In genomic region chr9:133353548-133353947, GRCh38 we compare ENCODE assay signal across 17 cellular contexts. TPM values are rescaled to one million over a fixed set of nuclear protein-coding genes. Genes with fewer than 3 reads are reported as not detected.
DNase-seq lines count a peak whose midpoint lies in the region; ATAC-seq and TF ChIP-seq lines count a peak whose summit lies in the region.
"Had no signal": no experiment of that assay in that cellular context is flagged by ENCODE, and none has a peak within 500 bp of the region (broad histone marks: within the 10 kb centered on the region; RNA-seq: fewer than 3 reads in every experiment).

No MANE protein-coding gene starts in this region.

- H3K9ac ChIP-seq in neural progenitor cell: no peak overlapping the region
- H3K9ac ChIP-seq: SK-N-SH had no signal

- no peak overlapping the region for H3K4me2 ChIP-seq in neural progenitor cell
- H3K4me2 ChIP-seq: SK-N-SH had no signal

- H4K20me1 ChIP-seq in neural progenitor cell (ENCODE audit: low read depth): peaks cover 64% of the 10 kb centered on the region

- H3K36me3 Mint-ChIP-seq in activated CD4-positive, alpha-beta memory T cell treated with anti-CD3 and anti-CD28 coated beads, Interleukin-2, amount 10 ng/mL, durations not matched to agents 7 days and 5 days (ENCODE audit: low read depth): peaks cover 49% of the 10 kb centered on the region
- H3K36me3 Mint-ChIP-seq in activated CD4-positive, alpha-beta memory T cell treated with anti-CD3 and anti-CD28 coated beads for 36 hours: peaks cover 40% of the 10 kb centered on the region
- H3K36me3 Mint-ChIP-seq in HFFc6 (ENCODE audit: low read depth) (peaks cover 34% of the 10 kb centered on the region), neural progenitor cell (peaks cover 35% of the 10 kb centered on the region), Calu3 (ENCODE audit: insufficient read depth, unreplicated experiment) (peaks cover 78% of the 10 kb centered on the region)
- H3K36me3 Mint-ChIP-seq in activated naive CD8-positive, alpha-beta T cell treated with anti-CD3 and anti-CD28 coated beads for 36 hours: peaks cover 40% of the 10 kb centered on the region

- TF ChIP-seq CTCF in HFFc6 (IDR thresholded peaks at IDR 0.05) (no peak), neural progenitor cell (IDR thresholded peaks at IDR 0.05) (no peak), Calu3 (IDR thresholded peaks at IDR 0.05; ENCODE audit: unreplicated experiment) (no peak), stomach (IDR thresholded peaks at IDR 0.05) (no peak)

- H3K27me3 ChIP-seq in neural progenitor cell (no peaks in the 10 kb centered on the region), stomach (no peaks in the 10 kb centered on the region)
- H3K27me3 ChIP-seq: body of pancreas, left lung, uterus had no signal

- no peak for ATAC-seq in esophagus mucosa
- ATAC-seq: body of pancreas, left lung had no signal

- H3K4me3 ChIP-seq in neural progenitor cell (no peak overlapping the region), stomach (no peak overlapping the region)
- H3K4me3 ChIP-seq: body of pancreas, left lung, uterus had no signal

- H3K9me3 ChIP-seq in neural progenitor cell (ENCODE audit: low read depth) (no peaks in the 10 kb centered on the region), stomach (no peaks in the 10 kb centered on the region)
- H3K9me3 ChIP-seq: body of pancreas, left lung, SK-N-SH, uterus had no signal

- TF ChIP-seq EP300 in stomach (IDR thresholded peaks at IDR 0.05): no peak

- WGBS in stomach, 5 donors: 71 to 87% (median 79%) methylated on average over 1 to 5 of the region's 5 CpGs

- H3K4me3 Mint-ChIP-seq in activated CD4-positive, alpha-beta memory T cell treated with anti-CD3 and anti-CD28 coated beads, Interleukin-2, amount 10 ng/mL, durations not matched to agents 7 days and 5 days: no peak overlapping the region
- no peak overlapping the region for H3K4me3 Mint-ChIP-seq in activated CD4-positive, alpha-beta memory T cell treated with anti-CD3 and anti-CD28 coated beads for 36 hours
- no peak overlapping the region for H3K4me3 Mint-ChIP-seq in HFFc6
- no peak overlapping the region for H3K4me3 Mint-ChIP-seq in activated naive CD8-positive, alpha-beta T cell treated with anti-CD3 and anti-CD28 coated beads for 36 hours
- peak overlapping the region; percentile 93 for H3K4me3 Mint-ChIP-seq in neural progenitor cell
- H3K4me3 Mint-ChIP-seq in Calu3 (ENCODE audit: low read depth, unreplicated experiment): no peak overlapping the region

- POLR2A ChIA-PET in activated CD4-positive, alpha-beta memory T cell treated with anti-CD3 and anti-CD28 coated beads, Interleukin-2, amount 10 ng/mL, durations not matched to agents 7 days and 5 days (lab: Charles Lee): interaction anchor here (1.9 to 8.5 kb wide), 2 partner anchors 10 to 20 kb away, joined by 6 to 277 read pairs; partner anchors contain the start of genes STKLD1 and SURF4
- POLR2A ChIA-PET in activated CD4-positive, alpha-beta memory T cell treated with anti-CD3 and anti-CD28 coated beads for 36 hours (lab: Charles Lee): interaction anchor here (0.7 to 14.0 kb wide), 3 partner anchors 14 to 62 kb away, joined by 3 to 381 read pairs (median 3); no protein-coding TSS in a partner anchor

- no peaks in the 10 kb centered on the region for H3K9me3 Mint-ChIP-seq in activated CD4-positive, alpha-beta memory T cell treated with anti-CD3 and anti-CD28 coated beads, Interleukin-2, amount 10 ng/mL, durations not matched to agents 7 days and 5 days
- no peaks in the 10 kb centered on the region for H3K9me3 Mint-ChIP-seq in activated CD4-positive, alpha-beta memory T cell treated with anti-CD3 and anti-CD28 coated beads for 36 hours
- peaks cover 4% of the 10 kb centered on the region; the same call in 1 of the 2 replicates for H3K9me3 Mint-ChIP-seq in HFFc6
- no peaks in the 10 kb centered on the region for H3K9me3 Mint-ChIP-seq in activated naive CD8-positive, alpha-beta T cell treated with anti-CD3 and anti-CD28 coated beads for 36 hours
- no peaks in the 10 kb centered on the region for H3K9me3 Mint-ChIP-seq in neural progenitor cell
- H3K9me3 Mint-ChIP-seq in Calu3 (ENCODE audit: low read depth, unreplicated experiment): no peaks in the 10 kb centered on the region

- CTCF ChIA-PET in activated CD4-positive, alpha-beta memory T cell treated with anti-CD3 and anti-CD28 coated beads, Interleukin-2, amount 10 ng/mL, durations not matched to agents 7 days and 5 days (lab: Charles Lee): interaction anchor here (1.1 to 5.9 kb wide), 2 partner anchors 13 to 19 kb away, joined by 3 to 59 read pairs; no protein-coding TSS in a partner anchor
- CTCF ChIA-PET in activated CD4-positive, alpha-beta memory T cell treated with anti-CD3 and anti-CD28 coated beads for 36 hours (lab: Charles Lee): interaction anchor here (0.9 to 8.0 kb wide), 2 partner anchors 19 to 133 kb away, joined by 5 to 76 read pairs; no protein-coding TSS in a partner anchor
- CTCF ChIA-PET in Calu3 (lab: Charles Lee): no interaction called here

- H3K27me3 Mint-ChIP-seq in activated CD4-positive, alpha-beta memory T cell treated with anti-CD3 and anti-CD28 coated beads, Interleukin-2, amount 10 ng/mL, durations not matched to agents 7 days and 5 days: no peaks in the 10 kb centered on the region
- H3K27me3 Mint-ChIP-seq in activated CD4-positive, alpha-beta memory T cell treated with anti-CD3 and anti-CD28 coated beads for 36 hours: no peaks in the 10 kb centered on the region
- H3K27me3 Mint-ChIP-seq in HFFc6 (ENCODE audit: insufficient read depth) (peaks cover 11% of the 10 kb centered on the region), neural progenitor cell (ENCODE audit: insufficient read depth, low read depth) (peaks cover 14% of the 10 kb centered on the region), Calu3 (ENCODE audit: unreplicated experiment) (no peaks in the 10 kb centered on the region)
- no peaks in the 10 kb centered on the region for H3K27me3 Mint-ChIP-seq in activated naive CD8-positive, alpha-beta T cell treated with anti-CD3 and anti-CD28 coated beads for 36 hours

- H3K27ac ChIP-seq in neural progenitor cell (no peak overlapping the region), stomach (no peak overlapping the region)
- H3K27ac ChIP-seq: body of pancreas, left lung, uterus had no signal

- peak overlapping the region; percentile 1 for H3K27ac Mint-ChIP-seq in activated CD4-positive, alpha-beta memory T cell treated with anti-CD3 and anti-CD28 coated beads, Interleukin-2, amount 10 ng/mL, durations not matched to agents 7 days and 5 days
- H3K27ac Mint-ChIP-seq in activated CD4-positive, alpha-beta memory T cell treated with anti-CD3 and anti-CD28 coated beads for 36 hours: no peak overlapping the region
- peak overlapping the region; percentile 75 for H3K27ac Mint-ChIP-seq in HFFc6
- peak overlapping the region; percentile 45 for H3K27ac Mint-ChIP-seq in activated naive CD8-positive, alpha-beta T cell treated with anti-CD3 and anti-CD28 coated beads for 36 hours
- peak overlapping the region; percentile 25 for H3K27ac Mint-ChIP-seq in neural progenitor cell
- H3K27ac Mint-ChIP-seq in Calu3 (ENCODE audit: unreplicated experiment): no peak overlapping the region

- no peak for DNase-seq in activated CD4-positive, alpha-beta memory T cell treated with anti-CD3 and anti-CD28 coated beads, Interleukin-2, amount 10 ng/mL, durations not matched to agents 7 days and 5 days
- no peak for DNase-seq in activated CD4-positive, alpha-beta memory T cell treated with anti-CD3 and anti-CD28 coated beads for 36 hours
- DNase-seq in HFFc6 (no peak), neural progenitor cell (ENCODE audit: low spot score) (no peak), Calu3 (no peak), stomach (no peak)
- no peak for DNase-seq in activated naive CD8-positive, alpha-beta T cell treated with anti-CD3 and anti-CD28 coated beads for 36 hours
- DNase-seq: activated T-cell treated with anti-CD3 and anti-CD28 coated beads for 4 hours; body of pancreas; NCI-H1417; NCI-H2227 treated with DMSO at 0.1 percent for 48 hours; retina; SK-N-SH; stimulated activated CD4-positive, alpha-beta T cell treated with anti-CD3 and anti-CD28 coated beads, Interleukin-2, amount 100 ng/mL, for 24 hours; uterus had no signal

- H3K79me2 ChIP-seq in neural progenitor cell (ENCODE audit: low read depth): peaks cover 54% of the 10 kb centered on the region

- H2AFZ ChIP-seq in neural progenitor cell (replicated peaks): no peak overlapping the region

- no peak for TF ChIP-seq POLR2A in stomach (IDR thresholded peaks at IDR 0.05)

- intact Hi-C loops in activated CD4-positive, alpha-beta memory T cell treated with anti-CD3 and anti-CD28 coated beads for 36 hours (cut with micrococcal nuclease): loop anchor here (10.0 kb wide), 2 partner anchors 51 to 131 kb away; no protein-coding TSS in a partner anchor
- intact Hi-C loops in Calu3 (cut with micrococcal nuclease; ENCODE audit: unreplicated experiment): no loop called here
- intact Hi-C loops in stomach (cut with DNase I; ENCODE audit: low total_unique reads): no loop called here

- H3K4me1 ChIP-seq in neural progenitor cell: peaks cover 23% of the 10 kb centered on the region
- H3K4me1 ChIP-seq in stomach: peaks cover 34 to 64% (median 56%) of the 10 kb centered on the region in 4 donors

- H3K4me1 Mint-ChIP-seq in activated CD4-positive, alpha-beta memory T cell treated with anti-CD3 and anti-CD28 coated beads, Interleukin-2, amount 10 ng/mL, durations not matched to agents 7 days and 5 days: peaks cover 65% of the 10 kb centered on the region
- H3K4me1 Mint-ChIP-seq in activated CD4-positive, alpha-beta memory T cell treated with anti-CD3 and anti-CD28 coated beads for 36 hours (ENCODE audit: low read depth): peaks cover 54% of the 10 kb centered on the region
- peaks cover 41% of the 10 kb centered on the region for H3K4me1 Mint-ChIP-seq in HFFc6 (ENCODE audit: low read depth)
- peaks cover 50% of the 10 kb centered on the region for H3K4me1 Mint-ChIP-seq in activated naive CD8-positive, alpha-beta T cell treated with anti-CD3 and anti-CD28 coated beads for 36 hours
- peaks cover 25% of the 10 kb centered on the region for H3K4me1 Mint-ChIP-seq in neural progenitor cell
- H3K4me1 Mint-ChIP-seq in Calu3 (ENCODE audit: low read depth, unreplicated experiment): peaks cover 24% of the 10 kb centered on the region

- H3K36me3 ChIP-seq in neural progenitor cell: peaks cover 23% of the 10 kb centered on the region
- peaks cover 42 to 59% (median 57%) of the 10 kb centered on the region in 4 donors for H3K36me3 ChIP-seq in stomach
- H3K36me3 ChIP-seq: uterus had no signal

- H3F3A ChIP-seq in neural progenitor cell (ENCODE audit: low read depth): peaks cover 62% of the 10 kb centered on the region

- no TSS peak for BruUV-seq in Calu3 (replicated peaks; lab: Mats Ljungman, UMichigan)

RNA-seq across cellular contexts. Expression of gene SURF1, which starts 2.7 kb away (rescaled TPM):
- total RNA-seq in activated CD4-positive, alpha-beta memory T cell treated with anti-CD3 and anti-CD28 coated beads, Interleukin-2, amount 10 ng/mL, durations not matched to agents 7 days and 5 days: 10 to 100 TPM; 33.8 to 37.6 TPM
- 10 to 100 TPM; 24.7 to 26.0 TPM for total RNA-seq in activated CD4-positive, alpha-beta memory T cell treated with anti-CD3 and anti-CD28 coated beads for 36 hours
- 10 to 100 TPM; 25.3 to 29.1 (median 26.8) TPM for total RNA-seq in HFFc6 (2021; fragmentation: NEBNext Ultra II Directional; extraction: Animal tissue kit (Norgen Biotek cat#: 25700))
- total RNA-seq in activated naive CD8-positive, alpha-beta T cell treated with anti-CD3 and anti-CD28 coated beads for 36 hours: 10 to 100 TPM; 25.4 to 26.6 TPM
- total RNA-seq in neural progenitor cell (ENCODE audit: low replicate concordance): 31.0 and 36.7 TPM in 2 replicates
- total RNA-seq in Calu3 (2022): 47.9 and 50.9 TPM in 2 replicates
- total RNA-seq in esophagus mucosa: 25.4 TPM
- 10 to 100 TPM in 3 of 5 donors, 1 to 10 TPM in 2; 1.7 to 46.9 (median 22.6) TPM for total RNA-seq in stomach
- polyA plus RNA-seq in stomach: 100 to 1,000 TPM in 1 of 3 donors, 10 to 100 TPM in 2; 92.5 to 118 (median 95.5) TPM

RNA-seq across cellular contexts. Expression of gene SURF2, which starts 2.8 kb away (rescaled TPM):
- total RNA-seq in activated CD4-positive, alpha-beta memory T cell treated with anti-CD3 and anti-CD28 coated beads, Interleukin-2, amount 10 ng/mL, durations not matched to agents 7 days and 5 days: 10 to 100 TPM; 10.2 TPM
- total RNA-seq in activated CD4-positive, alpha-beta memory T cell treated with anti-CD3 and anti-CD28 coated beads for 36 hours: 10 to 100 TPM; 12.5 to 15.5 TPM
- total RNA-seq in HFFc6 (2021; fragmentation: NEBNext Ultra II Directional; extraction: Animal tissue kit (Norgen Biotek cat#: 25700)): 10 to 100 TPM; 16.6 to 20.9 (median 18.2) TPM
- total RNA-seq in activated naive CD8-positive, alpha-beta T cell treated with anti-CD3 and anti-CD28 coated beads for 36 hours: 10 to 100 TPM; 30.7 to 32.2 TPM
- 16.0 and 19.6 TPM in 2 replicates for total RNA-seq in neural progenitor cell (ENCODE audit: low replicate concordance)
- 20.6 and 22.9 TPM in 2 replicates for total RNA-seq in Calu3 (2022)
- 25.6 TPM for total RNA-seq in esophagus mucosa
- total RNA-seq in stomach: 10 to 100 TPM in 2 of 5 donors, 1 to 10 TPM in 3; 1.8 to 75.3 (median 7.1) TPM
- polyA plus RNA-seq in stomach: 10 to 100 TPM; 45.4 to 54.4 (median 47.1) TPM

RNA-seq across cellular contexts. Expression of gene RPL7A, which starts 5.5 kb away (rescaled TPM):
- 1,000 to 10,000 TPM; 1,627 to 1,632 TPM for total RNA-seq in activated CD4-positive, alpha-beta memory T cell treated with anti-CD3 and anti-CD28 coated beads, Interleukin-2, amount 10 ng/mL, durations not matched to agents 7 days and 5 days
- total RNA-seq in activated CD4-positive, alpha-beta memory T cell treated with anti-CD3 and anti-CD28 coated beads for 36 hours: 1,000 to 10,000 TPM; 3,340 to 3,454 TPM
- 1,000 to 10,000 TPM; 2,011 to 2,156 (median 2,046) TPM for total RNA-seq in HFFc6 (2021; fragmentation: NEBNext Ultra II Directional; extraction: Animal tissue kit (Norgen Biotek cat#: 25700))
- 1,000 to 10,000 TPM; 3,142 to 3,195 TPM for total RNA-seq in activated naive CD8-positive, alpha-beta T cell treated with anti-CD3 and anti-CD28 coated beads for 36 hours
- 3,449 and 3,613 TPM in 2 replicates for total RNA-seq in neural progenitor cell (ENCODE audit: low replicate concordance)
- total RNA-seq in Calu3 (2022): 835 and 904 TPM in 2 replicates
- total RNA-seq in esophagus mucosa: 2,377 TPM
- 1,000 to 10,000 TPM in 4 of 5 donors, 100 to 1,000 TPM in 1; 809 to 1,438 (median 1,206) TPM for total RNA-seq in stomach
- 1,000 to 10,000 TPM; 3,101 to 4,243 (median 3,368) TPM for polyA plus RNA-seq in stomach

RNA-seq across cellular contexts. Expression of gene MED22, which starts 5.6 kb away (rescaled TPM):
- 10 to 100 TPM; 21.1 to 23.3 TPM for total RNA-seq in activated CD4-positive, alpha-beta memory T cell treated with anti-CD3 and anti-CD28 coated beads, Interleukin-2, amount 10 ng/mL, durations not matched to agents 7 days and 5 days
- 10 to 100 TPM; 20.8 to 20.9 TPM for total RNA-seq in activated CD4-positive, alpha-beta memory T cell treated with anti-CD3 and anti-CD28 coated beads for 36 hours
- total RNA-seq in HFFc6 (2021; fragmentation: NEBNext Ultra II Directional; extraction: Animal tissue kit (Norgen Biotek cat#: 25700)): 10 to 100 TPM; 17.9 to 22.3 (median 20.8) TPM
- total RNA-seq in activated naive CD8-positive, alpha-beta T cell treated with anti-CD3 and anti-CD28 coated beads for 36 hours: 10 to 100 TPM; 42.3 to 45.2 TPM
- total RNA-seq in neural progenitor cell (ENCODE audit: low replicate concordance): 31.7 and 66.5 TPM in 2 replicates
- 24.4 and 27.6 TPM in 2 replicates for total RNA-seq in Calu3 (2022)
- total RNA-seq in esophagus mucosa: 10.8 TPM
- total RNA-seq in stomach: 10 to 100 TPM in 4 of 5 donors, 1 to 10 TPM in 1; 4.7 to 27.7 (median 25.8) TPM
- polyA plus RNA-seq in stomach: 10 to 100 TPM; 11.4 to 18.3 (median 12.7) TPM

RNA-seq across cellular contexts. Expression of gene SURF6, which starts 17.6 kb away (rescaled TPM):
- total RNA-seq in activated CD4-positive, alpha-beta memory T cell treated with anti-CD3 and anti-CD28 coated beads, Interleukin-2, amount 10 ng/mL, durations not matched to agents 7 days and 5 days: 10 to 100 TPM in 1 of 2 experiments, 1 to 10 TPM in 1; 9.3 to 10.9 TPM
- total RNA-seq in activated CD4-positive, alpha-beta memory T cell treated with anti-CD3 and anti-CD28 coated beads for 36 hours: 10 to 100 TPM; 16.9 to 18.2 TPM
- total RNA-seq in HFFc6 (2021; fragmentation: NEBNext Ultra II Directional; extraction: Animal tissue kit (Norgen Biotek cat#: 25700)): 10 to 100 TPM; 11.2 to 19.3 (median 13.5) TPM
- total RNA-seq in activated naive CD8-positive, alpha-beta T cell treated with anti-CD3 and anti-CD28 coated beads for 36 hours: 10 to 100 TPM; 31.8 to 33.0 TPM
- total RNA-seq in neural progenitor cell (ENCODE audit: low replicate concordance): 13.2 and 32.9 TPM in 2 replicates
- 20.4 and 23.1 TPM in 2 replicates for total RNA-seq in Calu3 (2022)
- 9.9 TPM for total RNA-seq in esophagus mucosa
- total RNA-seq in stomach: 100 to 1,000 TPM in 1 of 5 donors, 10 to 100 TPM in 3, 1 to 10 TPM in 1; 2.9 to 138 (median 20.1) TPM
- 10 to 100 TPM; 13.0 to 14.8 (median 13.4) TPM for polyA plus RNA-seq in stomach

Comparison
In these comparisons a context has a peak if more than half of its experiments do, and no peak if none do; other contexts are left out.
1. H3K27ac Mint-ChIP-seq: peak in activated CD4-positive, alpha-beta memory T cell treated with anti-CD3 and anti-CD28 coated beads, Interleukin-2, amount 10 ng/mL, durations not matched to agents 7 days and 5 days (single experiment), HFFc6 (single experiment), activated naive CD8-positive, alpha-beta T cell treated with anti-CD3 and anti-CD28 coated beads for 36 hours (single experiment) and neural progenitor cell (single experiment); none in activated CD4-positive, alpha-beta memory T cell treated with anti-CD3 and anti-CD28 coated beads for 36 hours (single experiment) and Calu3 (single experiment).